In genomic region chr4:94256833-94257232, GRCh38 we compare ENCODE assay signal across 12 cellular contexts. TPM values are rescaled to one million over a fixed set of nuclear protein-coding genes. Genes with fewer than 3 reads are reported as not detected.
DNase-seq lines count a peak whose midpoint lies in the region; ATAC-seq, FAIRE-seq and TF ChIP-seq lines count a peak whose summit lies in the region.
"Had no signal": no experiment of that assay in that cellular context is flagged by ENCODE, and none has a peak within 500 bp of the region (broad histone marks: within the 10 kb centered on the region; RNA-seq: fewer than 3 reads in every experiment).

No MANE protein-coding gene starts in this region.

- no peak for TF ChIP-seq RAD21 in HepG2 (CRISPR knock-in tag; IDR thresholded peaks at IDR 0.05)

- TF ChIP-seq POLR2A in HepG2 (IDR thresholded peaks at IDR 0.05; ENCODE audit: insufficient read depth in 1 of 2, low read depth in 2 of 2, low read length in 2 of 2) (no peak), right lobe of liver (IDR thresholded peaks at IDR 0.05) (no peak), GM18505 (IDR thresholded peaks at IDR 0.05; ENCODE audit: borderline replicate concordance, extremely low read depth, insufficient read depth, insufficient read length) (no peak)

- no peak overlapping the region for H3K4me2 ChIP-seq in HepG2 (ENCODE audit: low read depth, low read length)

- peaks cover 52% of the 10 kb centered on the region for H3K36me3 Mint-ChIP-seq in endodermal cell (ENCODE audit: low read depth)
- peaks cover 33% of the 10 kb centered on the region for H3K36me3 Mint-ChIP-seq in type B pancreatic cell

- no peak for TF ChIP-seq EP300 in HepG2 (IDR thresholded peaks at IDR 0.05; ENCODE audit: low read depth in 2 of 2, low read length in 2 of 2)
- TF ChIP-seq EP300 in HepG2 (CRISPR knock-in tag; IDR thresholded peaks at IDR 0.05; ENCODE audit: borderline replicate concordance): no peak

- no peaks in the 10 kb centered on the region for H3K27me3 ChIP-seq in HepG2 (ENCODE audit: control insufficient read depth in 1 of 2, insufficient read depth in 2 of 2, low read length in 2 of 2)
- H3K27me3 ChIP-seq in right lobe of liver: no peaks in the 10 kb centered on the region
- no peaks in the 10 kb centered on the region for H3K27me3 ChIP-seq in endodermal cell (ENCODE audit: control insufficient read depth, insufficient read depth, low read length, poor library complexity, severe bottlenecking)

- POLR2A ChIA-PET in HepG2 (lab: Yijun Ruan, JAX): no interaction called here

- BruUV-seq in HepG2 (replicated peaks; lab: Mats Ljungman, UMichigan): no TSS peak

- CTCF ChIA-PET in HepG2 (lab: Yijun Ruan, JAX; ENCODE audit: low intra/inter-chr PET ratio, low total read pairs): interaction anchor here (1.3 kb wide), 1 partner anchor 465 kb away, joined by 10 read pairs; no protein-coding TSS in a partner anchor

- H3K4me3 ChIP-seq in HepG2 (replicated peaks in 1 of 3; ENCODE audit: insufficient read depth in 1 of 3, low read depth in 2 of 3, low read length in 3 of 3) (no peak overlapping the region), right lobe of liver (no peak overlapping the region), endodermal cell (ENCODE audit: low read length) (no peak overlapping the region)

- no peaks in the 10 kb centered on the region for H3K4me1 ChIP-seq in HepG2 (ENCODE audit: insufficient read depth, low read length)
- H3K4me1 ChIP-seq in right lobe of liver: no peaks in the 10 kb centered on the region
- no peaks in the 10 kb centered on the region for H3K4me1 ChIP-seq in endodermal cell (ENCODE audit: control insufficient read depth, insufficient read depth, low read length)

- H3K9me3 Mint-ChIP-seq in endodermal cell: no peaks in the 10 kb centered on the region
- H3K9me3 Mint-ChIP-seq in type B pancreatic cell: no peaks in the 10 kb centered on the region

- no peak overlapping the region for H3K27ac Mint-ChIP-seq in endodermal cell
- H3K27ac Mint-ChIP-seq in type B pancreatic cell: no peak overlapping the region

- peak; percentile 56 for FAIRE-seq in HepG2 (lab: Jason Lieb, UNC)

- H4K20me1 ChIP-seq in HepG2 (ENCODE audit: insufficient read depth, low read length): no peaks in the 10 kb centered on the region

- H3K4me1 Mint-ChIP-seq in endodermal cell: peaks cover 2% of the 10 kb centered on the region
- no peaks in the 10 kb centered on the region for H3K4me1 Mint-ChIP-seq in type B pancreatic cell (ENCODE audit: unreplicated experiment)

- H2AFZ ChIP-seq in HepG2 (ENCODE audit: low read length): no peak overlapping the region

- no peak overlapping the region for H3K27ac ChIP-seq in HepG2 (ENCODE audit: extremely low read length, insufficient read depth, low read length)
- no peak overlapping the region for H3K27ac ChIP-seq in right lobe of liver
- H3K27ac ChIP-seq in endodermal cell (ENCODE audit: low read depth, low read length): no peak overlapping the region
- H3K27ac ChIP-seq: HL-60 had no signal

- in situ Hi-C loops in HepG2 (cut with HindIII; ENCODE audit: extremely low pct_ligation_motif_present, low pct_unique_long_range_greater_than_20kb): loop anchor here (25.0 kb wide), 1 partner anchor 470 kb away; no protein-coding TSS in a partner anchor

- H3K4me3 Mint-ChIP-seq in endodermal cell: no peak overlapping the region
- no peak overlapping the region for H3K4me3 Mint-ChIP-seq in type B pancreatic cell

- ATAC-seq in HepG2: 0 out of 3 replicates have a peak, but pooled peaks have one; percentile 36
- no peak for ATAC-seq in right lobe of liver
- ATAC-seq in HG02759 (IDR thresholded peaks at IDR 0.05; ENCODE audit: unreplicated experiment): no peak
- ATAC-seq in GM18505 (IDR thresholded peaks at IDR 0.05; ENCODE audit: unreplicated experiment): no peak
- ATAC-seq: sciatic nerve had no signal

- intact Hi-C loops in HepG2 (cut with micrococcal nuclease; ENCODE audit: unreplicated experiment): loop anchor here (1.0 to 5.0 kb wide), 3 partner anchors 130 to 466 kb away; no protein-coding TSS in a partner anchor
- intact Hi-C loops in right lobe of liver (cut with DNase I): no loop called here

- H3K27me3 Mint-ChIP-seq in endodermal cell (ENCODE audit: insufficient read depth) (no peaks in the 10 kb centered on the region), type B pancreatic cell (no peaks in the 10 kb centered on the region)

- H3K9ac ChIP-seq in HepG2 (ENCODE audit: insufficient read depth, low read depth, low read length): no peak overlapping the region
- H3K9ac ChIP-seq in endodermal cell (ENCODE audit: extremely low read depth, low read length, poor library complexity, severe bottlenecking): no peak overlapping the region

- peak; percentile 2 for DNase-seq in HepG2 (ENCODE audit: low spot score)
- DNase-seq in right lobe of liver: no peak
- DNase-seq in NCI-H460 (ENCODE audit: extremely low read depth, low read depth): peak; percentile 1
- DNase-seq in endodermal cell: no peak
- DNase-seq in type B pancreatic cell (ENCODE audit: extremely low spot score, unreplicated experiment): no peak
- DNase-seq in COLO668 (lab: John Stamatoyannopoulos, UW; ENCODE audit: unreplicated experiment): no peak
- DNase-seq: foreskin melanocyte, NCI-H2171 treated with DMSO at 0.1 percent for 48 hours had no signal

- no peaks in the 10 kb centered on the region for H3K79me2 ChIP-seq in HepG2 (ENCODE audit: insufficient read depth, low read length)

- TF ChIP-seq CTCF in HepG2 (CRISPR knock-in tag; IDR thresholded peaks at IDR 0.05): peak; percentile 36; the same call in 1 of the 2 replicates
- TF ChIP-seq CTCF in right lobe of liver (IDR thresholded peaks at IDR 0.05): peak in 2 of 4 donors; percentile 16 to 17
- peak; percentile 58 for TF ChIP-seq CTCF in endodermal cell (conservative IDR thresholded peaks at IDR 0.05)
- peak; percentile 54 for TF ChIP-seq CTCF in type B pancreatic cell (conservative IDR thresholded peaks at IDR 0.05)

- H3K36me3 ChIP-seq in HepG2 (replicated peaks in 1 of 2; ENCODE audit: control insufficient read depth in 1 of 2, insufficient read depth in 2 of 2, low read length in 2 of 2) (peaks cover 5 to 18% of the 10 kb centered on the region in 2 experiments), right lobe of liver (peaks cover 0 to 13% (median 3%) of the 10 kb centered on the region in 4 donors), endodermal cell (ENCODE audit: control insufficient read depth, insufficient read depth, low read length) (peaks cover 91% of the 10 kb centered on the region)

- no peaks in the 10 kb centered on the region for H3K9me3 ChIP-seq in HepG2 (ENCODE audit: low read length)
- H3K9me3 ChIP-seq in right lobe of liver: no peaks in the 10 kb centered on the region
- H3K9me3 ChIP-seq in endodermal cell (ENCODE audit: control insufficient read depth, low read length): no peaks in the 10 kb centered on the region

RNA-seq across cellular contexts. Expression of gene SMARCAD1, which starts 49.2 kb away (rescaled TPM):
- total RNA-seq in HepG2 (2016; rRNA removed; fragmentation: Illumina TruSeq; extraction: Trizol) (35.9 and 52.8 TPM in 2 replicates), right lobe of liver (10 to 100 TPM in 3 of 6 experiments, 1 to 10 TPM in 3; 7.2 to 10.4 (median 9.6) TPM), endodermal cell (10 to 100 TPM; 67.1 to 85.5 TPM), type B pancreatic cell (ENCODE audit: low replicate concordance) (36.6 and 52.3 TPM in 2 replicates)
- 3.1 and 5.0 TPM in 2 replicates for total RNA-seq in HepG2 (2016; cell fraction: cytosol; rRNA removed; fragmentation: Illumina TruSeq; extraction: Trizol; ENCODE audit: low read depth)
- 35.6 and 51.2 TPM in 2 replicates for total RNA-seq in HepG2 (2016; cell fraction: insoluble cytoplasmic fraction; rRNA removed; fragmentation: Illumina TruSeq; extraction: Trizol)
- total RNA-seq in HepG2 (2016; cell fraction: membrane; rRNA removed; fragmentation: Illumina TruSeq; extraction: Trizol): 7.0 and 9.5 TPM in 2 replicates
- 51.3 and 53.6 TPM in 2 replicates for total RNA-seq in HepG2 (2016; cell fraction: nucleus; rRNA removed; fragmentation: Illumina TruSeq; extraction: Trizol)
- polyA plus RNA-seq in HepG2 (2011; rRNA removed): 14.4 and 18.2 TPM in 2 replicates
- polyA plus RNA-seq in HepG2 (2011; cell fraction: cytosol; rRNA removed): 5.0 and 8.5 TPM in 2 replicates
- 17.9 and 20.5 TPM in 2 replicates for polyA plus RNA-seq in HepG2 (2011; cell fraction: nucleus; rRNA removed)
- 13.0 and 15.0 TPM in 2 replicates for polyA plus RNA-seq in HepG2 (2012)
- polyA plus RNA-seq in HepG2 (2016; cell fraction: cytosol; fragmentation: Illumina TruSeq; extraction: Trizol; ENCODE audit: low read depth): 0.44 and 0.62 TPM in 2 replicates
- polyA plus RNA-seq in HepG2 (2016; cell fraction: insoluble cytoplasmic fraction; fragmentation: Illumina TruSeq; extraction: Trizol; ENCODE audit: low read depth): 31.9 and 32.0 TPM in 2 replicates
- 1.9 and 2.1 TPM in 2 replicates for polyA plus RNA-seq in HepG2 (2016; cell fraction: membrane; fragmentation: Illumina TruSeq; extraction: Trizol; ENCODE audit: low read depth)
- polyA plus RNA-seq in HepG2 (2016; cell fraction: nucleus; fragmentation: Illumina TruSeq; extraction: Trizol; ENCODE audit: insufficient read depth, low read depth): 41.8 and 42.7 TPM in 2 replicates
- polyA minus RNA-seq in HepG2 (2011; rRNA and poly(A)+ RNA removed; ENCODE audit: low replicate concordance): 8.5 and 10.5 TPM in 2 replicates
- polyA minus RNA-seq in HepG2 (2011; cell fraction: cytosol; rRNA and poly(A)+ RNA removed): 16.1 and 17.1 TPM in 2 replicates
- 82.7 and 86.5 TPM in 2 replicates for polyA minus RNA-seq in HepG2 (2011; cell fraction: nucleus; rRNA and poly(A)+ RNA removed)
- total RNA-seq in NCI-H460 (2014; rRNA removed; shearing (Covaris generic)): 40.1 and 45.3 TPM in 2 replicates
- 20.6 and 26.8 TPM in 2 replicates for polyA plus RNA-seq in NCI-H460 (2014; cell fraction: nucleus; rRNA removed)
- 59.2 TPM for polyA plus RNA-seq in endodermal cell (2013, experiment 1 of 2)
- 59.9 TPM for polyA plus RNA-seq in endodermal cell (2013, experiment 2 of 2)

Comparison
In these comparisons a context has a peak if more than half of its experiments do, and no peak if none do; other contexts are left out.
1. DNase-seq: peak in HepG2 (single experiment) and NCI-H460 (single experiment); none in right lobe of liver (0 of 3), endodermal cell (single experiment), type B pancreatic cell (single experiment) and COLO668 (single experiment).